1 cellular context compared by ENCODE assay signal in the genomic region with DNA sequence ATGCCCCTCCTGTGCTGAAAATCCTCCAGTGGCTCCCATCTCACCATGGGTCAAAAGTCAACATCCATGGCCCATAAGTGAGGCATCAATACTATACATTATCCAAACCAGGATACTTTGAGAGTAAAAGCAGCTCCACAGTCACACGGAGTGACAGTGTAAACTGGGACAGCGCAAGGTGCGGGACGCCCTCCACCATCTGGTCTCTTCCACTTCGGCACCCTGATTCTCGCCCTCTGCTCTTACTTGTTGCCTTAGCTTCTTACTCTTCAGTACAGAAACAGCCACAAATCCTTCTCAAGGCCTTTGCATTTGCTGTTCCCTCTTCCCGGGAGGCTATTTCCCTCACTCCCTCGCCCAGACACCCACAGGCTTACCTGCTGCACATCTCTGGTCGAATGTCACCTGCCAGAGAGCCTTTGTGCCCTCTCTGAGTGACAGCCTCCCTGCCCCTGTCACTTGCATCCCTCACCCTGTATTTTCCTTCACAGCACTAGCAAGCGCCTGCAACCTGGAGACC.
TF ChIP-seq lines count a peak whose summit lies in the region.

No MANE protein-coding gene starts in this region.

TF ChIP-seq in GM23338, 12 proteins besides CTCF, POLR2A, EP300 and RAD21 (continued from another document):
- TF ChIP-seq, protein P1, sequence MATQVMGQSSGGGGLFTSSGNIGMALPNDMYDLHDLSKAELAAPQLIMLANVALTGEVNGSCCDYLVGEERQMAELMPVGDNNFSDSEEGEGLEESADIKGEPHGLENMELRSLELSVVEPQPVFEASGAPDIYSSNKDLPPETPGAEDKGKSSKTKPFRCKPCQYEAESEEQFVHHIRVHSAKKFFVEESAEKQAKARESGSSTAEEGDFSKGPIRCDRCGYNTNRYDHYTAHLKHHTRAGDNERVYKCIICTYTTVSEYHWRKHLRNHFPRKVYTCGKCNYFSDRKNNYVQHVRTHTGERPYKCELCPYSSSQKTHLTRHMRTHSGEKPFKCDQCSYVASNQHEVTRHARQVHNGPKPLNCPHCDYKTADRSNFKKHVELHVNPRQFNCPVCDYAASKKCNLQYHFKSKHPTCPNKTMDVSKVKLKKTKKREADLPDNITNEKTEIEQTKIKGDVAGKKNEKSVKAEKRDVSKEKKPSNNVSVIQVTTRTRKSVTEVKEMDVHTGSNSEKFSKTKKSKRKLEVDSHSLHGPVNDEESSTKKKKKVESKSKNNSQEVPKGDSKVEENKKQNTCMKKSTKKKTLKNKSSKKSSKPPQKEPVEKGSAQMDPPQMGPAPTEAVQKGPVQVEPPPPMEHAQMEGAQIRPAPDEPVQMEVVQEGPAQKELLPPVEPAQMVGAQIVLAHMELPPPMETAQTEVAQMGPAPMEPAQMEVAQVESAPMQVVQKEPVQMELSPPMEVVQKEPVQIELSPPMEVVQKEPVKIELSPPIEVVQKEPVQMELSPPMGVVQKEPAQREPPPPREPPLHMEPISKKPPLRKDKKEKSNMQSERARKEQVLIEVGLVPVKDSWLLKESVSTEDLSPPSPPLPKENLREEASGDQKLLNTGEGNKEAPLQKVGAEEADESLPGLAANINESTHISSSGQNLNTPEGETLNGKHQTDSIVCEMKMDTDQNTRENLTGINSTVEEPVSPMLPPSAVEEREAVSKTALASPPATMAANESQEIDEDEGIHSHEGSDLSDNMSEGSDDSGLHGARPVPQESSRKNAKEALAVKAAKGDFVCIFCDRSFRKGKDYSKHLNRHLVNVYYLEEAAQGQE (IDR thresholded peaks at IDR 0.05; ENCODE audit: unreplicated experiment), result no peak
- no peak for TF ChIP-seq EZH2 (IDR thresholded peaks at IDR 0.05; ENCODE audit: low read depth, unreplicated experiment)
- no peak for TF ChIP-seq NANOG (IDR thresholded peaks at IDR 0.05; ENCODE audit: borderline replicate concordance)
- TF ChIP-seq POLR2AphosphoS5 (IDR thresholded peaks at IDR 0.05; ENCODE audit: low read depth), result no peak
- no peak for TF ChIP-seq EZH2phosphoT487 (IDR thresholded peaks at IDR 0.05; ENCODE audit: unreplicated experiment)
- TF ChIP-seq, protein P2, sequence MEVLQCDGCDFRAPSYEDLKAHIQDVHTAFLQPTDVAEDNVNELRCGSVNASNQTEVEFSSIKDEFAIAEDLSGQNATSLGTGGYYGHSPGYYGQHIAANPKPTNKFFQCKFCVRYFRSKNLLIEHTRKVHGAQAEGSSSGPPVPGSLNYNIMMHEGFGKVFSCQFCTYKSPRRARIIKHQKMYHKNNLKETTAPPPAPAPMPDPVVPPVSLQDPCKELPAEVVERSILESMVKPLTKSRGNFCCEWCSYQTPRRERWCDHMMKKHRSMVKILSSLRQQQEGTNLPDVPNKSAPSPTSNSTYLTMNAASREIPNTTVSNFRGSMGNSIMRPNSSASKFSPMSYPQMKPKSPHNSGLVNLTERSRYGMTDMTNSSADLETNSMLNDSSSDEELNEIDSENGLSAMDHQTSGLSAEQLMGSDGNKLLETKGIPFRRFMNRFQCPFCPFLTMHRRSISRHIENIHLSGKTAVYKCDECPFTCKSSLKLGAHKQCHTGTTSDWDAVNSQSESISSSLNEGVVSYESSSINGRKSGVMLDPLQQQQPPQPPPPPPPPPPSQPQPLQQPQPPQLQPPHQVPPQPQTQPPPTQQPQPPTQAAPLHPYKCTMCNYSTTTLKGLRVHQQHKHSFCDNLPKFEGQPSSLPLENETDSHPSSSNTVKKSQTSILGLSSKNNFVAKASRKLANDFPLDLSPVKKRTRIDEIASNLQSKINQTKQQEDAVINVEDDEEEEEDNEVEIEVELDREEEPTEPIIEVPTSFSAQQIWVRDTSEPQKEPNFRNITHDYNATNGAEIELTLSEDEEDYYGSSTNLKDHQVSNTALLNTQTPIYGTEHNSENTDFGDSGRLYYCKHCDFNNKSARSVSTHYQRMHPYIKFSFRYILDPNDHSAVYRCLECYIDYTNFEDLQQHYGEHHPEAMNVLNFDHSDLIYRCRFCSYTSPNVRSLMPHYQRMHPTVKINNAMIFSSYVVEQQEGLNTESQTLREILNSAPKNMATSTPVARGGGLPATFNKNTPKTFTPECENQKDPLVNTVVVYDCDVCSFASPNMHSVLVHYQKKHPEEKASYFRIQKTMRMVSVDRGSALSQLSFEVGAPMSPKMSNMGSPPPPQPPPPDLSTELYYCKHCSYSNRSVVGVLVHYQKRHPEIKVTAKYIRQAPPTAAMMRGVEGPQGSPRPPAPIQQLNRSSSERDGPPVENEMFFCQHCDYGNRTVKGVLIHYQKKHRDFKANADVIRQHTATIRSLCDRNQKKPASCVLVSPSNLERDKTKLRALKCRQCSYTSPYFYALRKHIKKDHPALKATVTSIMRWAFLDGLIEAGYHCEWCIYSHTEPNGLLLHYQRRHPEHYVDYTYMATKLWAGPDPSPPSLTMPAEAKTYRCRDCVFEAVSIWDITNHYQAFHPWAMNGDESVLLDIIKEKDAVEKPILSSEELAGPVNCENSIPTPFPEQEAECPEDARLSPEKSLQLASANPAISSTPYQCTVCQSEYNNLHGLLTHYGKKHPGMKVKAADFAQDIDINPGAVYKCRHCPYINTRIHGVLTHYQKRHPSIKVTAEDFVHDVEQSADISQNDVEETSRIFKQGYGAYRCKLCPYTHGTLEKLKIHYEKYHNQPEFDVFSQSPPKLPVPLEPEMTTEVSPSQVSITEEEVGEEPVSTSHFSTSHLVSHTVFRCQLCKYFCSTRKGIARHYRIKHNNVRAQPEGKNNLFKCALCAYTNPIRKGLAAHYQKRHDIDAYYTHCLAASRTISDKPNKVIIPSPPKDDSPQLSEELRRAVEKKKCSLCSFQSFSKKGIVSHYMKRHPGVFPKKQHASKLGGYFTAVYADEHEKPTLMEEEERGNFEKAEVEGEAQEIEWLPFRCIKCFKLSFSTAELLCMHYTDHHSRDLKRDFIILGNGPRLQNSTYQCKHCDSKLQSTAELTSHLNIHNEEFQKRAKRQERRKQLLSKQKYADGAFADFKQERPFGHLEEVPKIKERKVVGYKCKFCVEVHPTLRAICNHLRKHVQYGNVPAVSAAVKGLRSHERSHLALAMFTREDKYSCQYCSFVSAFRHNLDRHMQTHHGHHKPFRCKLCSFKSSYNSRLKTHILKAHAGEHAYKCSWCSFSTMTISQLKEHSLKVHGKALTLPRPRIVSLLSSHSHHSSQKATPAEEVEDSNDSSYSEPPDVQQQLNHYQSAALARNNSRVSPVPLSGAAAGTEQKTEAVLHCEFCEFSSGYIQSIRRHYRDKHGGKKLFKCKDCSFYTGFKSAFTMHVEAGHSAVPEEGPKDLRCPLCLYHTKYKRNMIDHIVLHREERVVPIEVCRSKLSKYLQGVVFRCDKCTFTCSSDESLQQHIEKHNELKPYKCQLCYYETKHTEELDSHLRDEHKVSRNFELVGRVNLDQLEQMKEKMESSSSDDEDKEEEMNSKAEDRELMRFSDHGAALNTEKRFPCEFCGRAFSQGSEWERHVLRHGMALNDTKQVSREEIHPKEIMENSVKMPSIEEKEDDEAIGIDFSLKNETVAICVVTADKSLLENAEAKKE (CRISPR knock-in tag; IDR thresholded peaks at IDR 0.05), result no peak
- TF ChIP-seq JUNB (IDR thresholded peaks at IDR 0.05; ENCODE audit: unreplicated experiment), result no peak
- TF ChIP-seq ZNF114 (CRISPR knock-in tag; IDR thresholded peaks at IDR 0.05), result no peak
- no peak for TF ChIP-seq CREB1 (CRISPR knock-in tag; IDR thresholded peaks at IDR 0.05; ENCODE audit: low read depth)
- no peak for TF ChIP-seq ZNF331 (CRISPR knock-in tag; IDR thresholded peaks at IDR 0.05; ENCODE audit: low read depth)
